8 cellular contexts compared by ENCODE assay signal in the genomic region with DNA sequence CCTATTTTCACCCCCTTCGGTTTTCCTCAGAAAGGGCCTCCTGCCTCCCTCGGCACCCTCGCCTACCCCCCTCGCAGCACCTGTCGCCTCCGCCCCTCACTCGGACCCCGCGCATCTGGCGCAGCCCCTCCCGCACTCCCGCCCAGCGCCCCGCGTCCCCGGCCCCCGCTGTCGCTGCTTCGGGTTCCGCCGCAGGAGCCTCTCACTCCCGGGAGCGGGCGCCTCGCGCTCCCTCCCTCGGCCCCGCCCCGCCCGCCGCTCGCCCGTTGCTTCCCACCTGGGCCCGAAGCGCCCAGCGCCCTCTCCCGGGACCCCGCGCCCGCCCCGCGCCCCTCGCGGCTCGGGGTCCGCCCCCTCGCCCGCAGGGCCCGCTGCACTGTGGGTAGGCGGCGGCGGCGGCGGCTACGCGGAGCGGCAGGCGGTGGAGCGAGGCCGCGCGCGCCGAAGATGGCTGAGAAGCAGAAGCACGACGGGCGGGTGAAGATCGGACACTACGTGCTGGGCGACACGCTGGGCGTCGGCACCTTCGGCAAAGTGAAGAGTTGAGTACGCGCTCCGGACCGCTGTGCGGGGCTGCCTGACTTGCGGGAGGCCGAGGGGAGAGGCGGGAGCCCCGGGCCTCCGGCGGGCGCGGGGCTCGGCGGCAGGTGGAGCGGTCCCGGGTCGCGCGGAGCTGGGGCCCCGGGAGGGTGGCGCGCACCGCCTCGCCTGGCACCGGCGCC. TPM values are rescaled to one million over a fixed set of nuclear protein-coding genes. Genes with fewer than 3 reads are reported as not detected.
DNase-seq lines count a peak whose midpoint lies in the region; ATAC-seq and TF ChIP-seq lines count a peak whose summit lies in the region.

Gene PRKAA2 (plus strand): TSS at position 374 of the 722 bp plus-strand sequence. CDS start 74 bp downstream, at position 448.

- H3K9me3 Mint-ChIP-seq in activated CD4-positive, alpha-beta T cell treated with anti-CD3 and anti-CD28 coated beads, Interleukin-2, amount 10 ng/mL, durations not matched to agents 7 days and 5 days: no peaks in the 10 kb centered on the region

- TF ChIP-seq CTCF in MM.1S (IDR thresholded peaks at IDR 0.05; ENCODE audit: low read length) (no peak), right atrium auricular region (IDR thresholded peaks at IDR 0.05) (no peak)

- H3K27ac Mint-ChIP-seq in activated CD4-positive, alpha-beta T cell treated with anti-CD3 and anti-CD28 coated beads, Interleukin-2, amount 10 ng/mL, durations not matched to agents 7 days and 5 days: no peak within 1 kb of the TSS

- H3K4me2 ChIP-seq in MM.1S (ENCODE audit: low read depth, low read length): peak within 1 kb of the TSS; percentile 55; the same call in 1 of the 2 replicates

- H3K36me3 Mint-ChIP-seq in activated CD4-positive, alpha-beta T cell treated with anti-CD3 and anti-CD28 coated beads, Interleukin-2, amount 10 ng/mL, durations not matched to agents 7 days and 5 days (ENCODE audit: low read depth): no peaks in the 10 kb centered on the region

- H3K36me3 ChIP-seq in MM.1S (replicated peaks; ENCODE audit: insufficient read depth, low read length) (no peaks in the 10 kb centered on the region), right atrium auricular region (no peaks in the 10 kb centered on the region)

- H3K4me3 ChIP-seq in MM.1S (ENCODE audit: low read length): peak within 1 kb of the TSS; percentile 57; the same call in 1 of the 2 replicates
- peak within 1 kb of the TSS; percentile 63 to 69 for H3K4me3 ChIP-seq in right atrium auricular region

- intact Hi-C loops in posterior vena cava (cut with DNase I): no loop called here

- H3K4me1 Mint-ChIP-seq in activated CD4-positive, alpha-beta T cell treated with anti-CD3 and anti-CD28 coated beads, Interleukin-2, amount 10 ng/mL, durations not matched to agents 7 days and 5 days: peaks cover 9% of the 10 kb centered on the region

- H3K9me3 ChIP-seq in MM.1S (replicated peaks; ENCODE audit: insufficient read depth, low read length) (no peaks in the 10 kb centered on the region), right atrium auricular region (no peaks in the 10 kb centered on the region)

- H3K79me2 ChIP-seq in MM.1S (ENCODE audit: low read length): no peaks in the 10 kb centered on the region

- H3K27me3 ChIP-seq in MM.1S (replicated peaks; ENCODE audit: insufficient read depth, low read length): no peaks in the 10 kb centered on the region
- no peaks in the 10 kb centered on the region for H3K27me3 ChIP-seq in right atrium auricular region

- H4K20me1 ChIP-seq in MM.1S (ENCODE audit: insufficient read depth, low read length): no peaks in the 10 kb centered on the region

- H3F3A ChIP-seq in MM.1S (ENCODE audit: insufficient read depth, low read length): no peaks in the 10 kb centered on the region

- no peaks in the 10 kb centered on the region for H3K9me2 ChIP-seq in MM.1S (replicated peaks; ENCODE audit: insufficient read depth, low read length)

- H3K9ac ChIP-seq in MM.1S (ENCODE audit: low read length): no peak within 1 kb of the TSS

- ATAC-seq in HG02840 (IDR thresholded peaks at IDR 0.05; ENCODE audit: low FRiP score, unreplicated experiment): no peak

- CTCF ChIA-PET in activated CD4-positive, alpha-beta T cell treated with anti-CD3 and anti-CD28 coated beads, Interleukin-2, amount 10 ng/mL, durations not matched to agents 7 days and 5 days (lab: Charles Lee): no interaction called here

- H3K4me3 Mint-ChIP-seq in activated CD4-positive, alpha-beta T cell treated with anti-CD3 and anti-CD28 coated beads, Interleukin-2, amount 10 ng/mL, durations not matched to agents 7 days and 5 days: peak within 1 kb of the TSS; percentile 38

- H2AFZ ChIP-seq in MM.1S (ENCODE audit: low read length): no peak within 1 kb of the TSS

- DNase-seq in activated CD4-positive, alpha-beta T cell treated with anti-CD3 and anti-CD28 coated beads, Interleukin-2, amount 10 ng/mL, durations not matched to agents 7 days and 5 days: no peak
- DNase-seq in activated CD4-positive, alpha-beta T cell treated with anti-CD3 and anti-CD28 coated beads for 4 hours: no peak
- DNase-seq in MM.1S: peak; percentile 21
- DNase-seq in amygdala (lab: John Stamatoyannopoulos, UW): peak in 39 of 56 donors; percentile 7 to 59 (median 34)
- DNase-seq in right atrium auricular region (ENCODE audit: low spot score): no peak
- peak; percentile 83 for DNase-seq in posterior vena cava (ENCODE audit: low spot score)
- no peak for DNase-seq in epidermal melanocyte (ENCODE audit: insufficient read length, low spot score)

- POLR2A ChIA-PET in activated CD4-positive, alpha-beta T cell treated with anti-CD3 and anti-CD28 coated beads, Interleukin-2, amount 10 ng/mL, durations not matched to agents 7 days and 5 days (lab: Charles Lee): no interaction called here

- H3K27me3 Mint-ChIP-seq in activated CD4-positive, alpha-beta T cell treated with anti-CD3 and anti-CD28 coated beads, Interleukin-2, amount 10 ng/mL, durations not matched to agents 7 days and 5 days: peaks cover 40% of the 10 kb centered on the region

- no peak within 1 kb of the TSS for H3K27ac ChIP-seq in MM.1S (ENCODE audit: low read length)
- H3K27ac ChIP-seq in right atrium auricular region: peak within 1 kb of the TSS; percentile 85 to 91

- no peaks in the 10 kb centered on the region for H3K4me1 ChIP-seq in MM.1S (ENCODE audit: low read length)
- peaks cover 0 to 12% of the 10 kb centered on the region in 2 donors for H3K4me1 ChIP-seq in right atrium auricular region

RNA-seq across cellular contexts. Expression of gene PRKAA2, which starts in this region (rescaled TPM):
- total RNA-seq in activated CD4-positive, alpha-beta T cell treated with anti-CD3 and anti-CD28 coated beads, Interleukin-2, amount 10 ng/mL, durations not matched to agents 7 days and 5 days: not detected
- total RNA-seq in right atrium auricular region (10 to 100 TPM; 98.7 to 99.4 TPM), posterior vena cava (10 to 100 TPM; 23.8 to 60.8 TPM)

Comparison
In these comparisons a context has a peak if more than half of its experiments do, and no peak if none do; other contexts are left out.
1. RNA of gene PRKAA2 (total RNA-seq): 98.7 to 99.4 TPM in right atrium auricular region and 23.8 to 60.8 TPM in posterior vena cava; not detected in activated CD4-positive, alpha-beta T cell treated with anti-CD3 and anti-CD28 coated beads, Interleukin-2, amount 10 ng/mL, durations not matched to agents 7 days and 5 days; every median in the first group is over 10 times any median in the second.
2. DNase-seq: peak in MM.1S (single experiment), amygdala (39 of 56) and posterior vena cava (single experiment); none in activated CD4-positive, alpha-beta T cell treated with anti-CD3 and anti-CD28 coated beads, Interleukin-2, amount 10 ng/mL, durations not matched to agents 7 days and 5 days (single experiment), activated CD4-positive, alpha-beta T cell treated with anti-CD3 and anti-CD28 coated beads for 4 hours (0 of 2), right atrium auricular region (single experiment) and epidermal melanocyte (single experiment).